20 cellular contexts compared by ENCODE assay signal in the genomic region with DNA sequence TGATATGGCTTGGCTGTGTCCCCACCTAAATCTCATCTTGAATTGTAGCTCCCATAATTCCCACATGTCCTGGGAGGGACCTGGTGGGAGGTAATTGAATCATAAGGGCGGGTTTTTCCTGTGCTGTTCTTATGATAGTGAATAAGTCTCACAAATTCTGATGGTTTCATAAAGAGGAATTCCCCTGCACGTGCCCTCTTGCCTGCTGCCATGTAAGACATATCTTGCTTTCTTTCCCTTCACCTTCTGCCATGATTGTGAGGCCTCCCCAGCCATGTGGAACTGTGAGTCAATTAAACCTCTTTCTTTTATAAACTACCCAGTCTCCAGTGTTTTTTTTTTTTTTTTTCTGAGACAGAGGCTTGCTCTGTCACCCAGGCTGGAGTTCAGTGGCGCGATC. TPM values are rescaled to one million over a fixed set of nuclear protein-coding genes. Genes with fewer than 3 reads are reported as not detected.
"Had no signal": no experiment of that assay in that cellular context is flagged by ENCODE, and none has a peak within 500 bp of the region (broad histone marks: within the 10 kb centered on the region; RNA-seq: fewer than 3 reads in every experiment).

No MANE protein-coding gene starts in this region.

RNA-seq across cellular contexts. Expression of gene MSGN1, which starts 7.4 kb away (rescaled TPM):
- total RNA-seq: cerebellum, colonic mucosa, dermis microvascular lymphatic vessel endothelial cell, endodermal cell, endothelial cell of umbilical vein, fibroblast of lung, fibroblast of villous mesenchyme, left cardiac atrium, left ventricle myocardium superior, lung, mucosa of descending colon, natural killer cell, omental fat pad, prostate gland, right lobe of liver, spleen, stomach, thoracic aorta, ureter had no signal
- polyA plus RNA-seq: endothelial cell of umbilical vein, fibroblast of lung, immature natural killer cell, lung, spleen had no signal

RNA-seq across cellular contexts. Expression of gene KCNS3, which starts 54.8 kb away (rescaled TPM):
- total RNA-seq: natural killer cell had no signal
- polyA plus RNA-seq: immature natural killer cell had no signal
